In the genomic region with DNA sequence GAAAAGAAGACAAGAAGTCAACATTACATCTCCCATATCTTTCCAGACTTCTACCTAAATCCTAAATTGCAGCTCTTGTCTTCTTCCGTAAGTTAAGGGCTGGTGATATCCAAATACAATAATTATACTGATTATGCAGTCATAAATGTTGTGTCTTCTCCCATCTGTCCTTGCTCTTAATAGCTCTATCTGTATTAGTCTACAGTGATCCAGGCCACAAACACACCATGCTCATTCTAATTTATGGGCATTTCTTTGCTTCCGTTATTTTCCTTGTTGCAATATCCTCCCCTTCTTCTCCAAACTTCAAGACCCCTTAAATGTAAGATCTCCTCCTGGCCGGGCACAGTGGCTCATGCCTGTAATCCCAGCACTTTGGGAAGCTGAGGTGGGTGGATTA, we compare ENCODE assay signal across 25 cellular contexts. TPM values are rescaled to one million over a fixed set of nuclear protein-coding genes. Genes with fewer than 3 reads are reported as not detected.
"Had no signal": no experiment of that assay in that cellular context is flagged by ENCODE, and none has a peak within 500 bp of the region (broad histone marks: within the 10 kb centered on the region; RNA-seq: fewer than 3 reads in every experiment).

No MANE protein-coding gene starts in this region.

- H3K27me3 Mint-ChIP-seq: IgD-negative memory B cell had no signal

- H3K27ac ChIP-seq: KMS-11, SJSA1, SK-N-MC had no signal

- H3K9ac ChIP-seq: KMS-11 had no signal

- H3K4me3 Mint-ChIP-seq: IgD-negative memory B cell had no signal

- H3K9me3 Mint-ChIP-seq: IgD-negative memory B cell had no signal

- FAIRE-seq: K562, RCC 7860 had no signal

- H3K9me3 ChIP-seq: SJSA1 had no signal

- DNase-seq: Kasumi-1, MM.1S, NCI-H1092 treated with DMSO at 0.1 percent for 48 hours, NCI-H1436, NCI-H187, NCI-H2029, NCI-H2081 treated with DMSO at 0.1 percent for 48 hours, NCI-H2171, NCI-H226, NCI-H446, NCI-H510A, NCI-H524 treated with DMSO at 0.1 percent for 48 hours, NCI-H69, NCI-H774, Right ventricle myocardium superior, RPMI8226, SIG-M5 had no signal

- ATAC-seq: K562 had no signal

- H3K27ac Mint-ChIP-seq: IgD-negative memory B cell had no signal

- H3K27me3 ChIP-seq: SJSA1 had no signal

- H3K4me3 ChIP-seq: K562, SJSA1, SK-N-MC had no signal

- H3K4me2 ChIP-seq: KMS-11 had no signal

RNA-seq across cellular contexts. Expression of a gene that starts 14.0 kb away (rescaled TPM):
- total RNA-seq: HT1080, K562, M059J, Right ventricle myocardium superior, SJSA1 had no signal
